Comparison of ENCODE assay signal across 1 cellular context in genomic region chr3:68088216-68088615, GRCh38.
TF ChIP-seq lines count a peak whose summit lies in the region.

No MANE protein-coding gene starts in this region.

TF ChIP-seq in SK-N-SH, 30 proteins besides CTCF, POLR2A, EP300 and RAD21 (continued from another document):
- TF ChIP-seq CHD2 (IDR thresholded peaks at IDR 0.05; ENCODE audit: low read length, partially characterized antibody) (no peak), ELF1 (IDR thresholded peaks at IDR 0.05) (no peak), SIN3A (IDR thresholded peaks at IDR 0.05; ENCODE audit: borderline replicate concordance, low read depth, low read length) (no peak), TEAD4 (IDR thresholded peaks at IDR 0.05; ENCODE audit: borderline replicate concordance, insufficient read depth) (no peak), RCOR1 (IDR thresholded peaks at IDR 0.05; ENCODE audit: low read length) (no peak)
- TF ChIP-seq, protein P1, sequence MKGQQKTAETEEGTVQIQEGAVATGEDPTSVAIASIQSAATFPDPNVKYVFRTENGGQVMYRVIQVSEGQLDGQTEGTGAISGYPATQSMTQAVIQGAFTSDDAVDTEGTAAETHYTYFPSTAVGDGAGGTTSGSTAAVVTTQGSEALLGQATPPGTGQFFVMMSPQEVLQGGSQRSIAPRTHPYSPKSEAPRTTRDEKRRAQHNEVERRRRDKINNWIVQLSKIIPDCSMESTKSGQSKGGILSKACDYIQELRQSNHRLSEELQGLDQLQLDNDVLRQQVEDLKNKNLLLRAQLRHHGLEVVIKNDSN (IDR thresholded peaks at IDR 0.05; ENCODE audit: borderline replicate concordance, low read depth): no peak
